ENCODE assay signal across 7 cellular contexts in the genomic region with DNA sequence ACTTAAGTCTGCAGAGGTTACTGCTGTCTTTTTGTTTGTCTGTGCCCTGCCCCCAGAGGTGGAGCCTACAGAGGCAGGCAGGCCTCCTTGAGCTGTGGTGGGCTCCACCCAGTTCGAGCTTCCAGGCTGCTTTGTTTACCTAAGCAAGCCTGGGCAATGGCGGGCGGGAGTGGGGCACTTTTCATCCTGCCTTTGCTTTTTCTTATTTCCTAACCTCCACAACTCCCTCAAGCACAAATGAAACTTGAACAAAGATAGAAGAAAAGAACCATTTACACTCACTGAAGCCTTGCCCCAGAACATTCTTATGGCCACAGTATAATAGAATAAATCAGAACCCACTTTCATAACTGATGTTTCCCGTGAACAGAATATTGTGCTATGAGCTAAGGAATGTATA.
DNase-seq lines count a peak whose midpoint lies in the region; ATAC-seq, FAIRE-seq and TF ChIP-seq lines count a peak whose summit lies in the region.
"Not testable (repeated sequence)": the region's sequence is repeated elsewhere in the genome, so short reads cannot be mapped to it uniquely, and the experiment has no call there.

No MANE protein-coding gene starts in this region.

- not testable (repeated sequence) for H3K79me2 ChIP-seq in DND-41 (ENCODE audit: insufficient read depth, low read length); keratinocyte (ENCODE audit: control insufficient read depth, insufficient read depth, low read length)

- not testable (repeated sequence) for H3K9ac ChIP-seq in DND-41 (ENCODE audit: low read depth, low read length); keratinocyte (ENCODE audit: control insufficient read depth, extremely low read depth, insufficient read depth, low read length)

- TF ChIP-seq CTCF in DND-41 (IDR thresholded peaks at IDR 0.05; ENCODE audit: borderline replicate concordance, extremely low read depth, low read length, poor library complexity, severe bottlenecking); MCF 10A (IDR thresholded peaks at IDR 0.05; ENCODE audit: unreplicated experiment); keratinocyte (optimal IDR thresholded peaks at IDR 0.05 in 1 of 3, IDR thresholded peaks at IDR 0.05 in 1 of 3, conservative IDR thresholded peaks at IDR 0.05 in 1 of 3; ENCODE audit: extremely low read depth in 1 of 3, insufficient read depth in 2 of 3, low read length in 3 of 3); mucosa of descending colon (IDR thresholded peaks at IDR 0.05); progenitor cell of endocrine pancreas (IDR thresholded peaks at IDR 0.05; ENCODE audit: unreplicated experiment): not testable (repeated sequence)

- H3K9me3 Mint-ChIP-seq in MCF 10A (ENCODE audit: unreplicated experiment); progenitor cell of endocrine pancreas (ENCODE audit: low read depth): not testable (repeated sequence)

- H3K4me1 ChIP-seq in DND-41 (ENCODE audit: insufficient read depth, low read length) = peaks cover 32% of the 10 kb centered on the region
- not testable (repeated sequence) for H3K4me1 ChIP-seq in keratinocyte (ENCODE audit: control insufficient read depth, extremely low read depth, insufficient read depth, low read length); mucosa of descending colon (ENCODE audit: low read depth)

- H4K20me1 ChIP-seq in DND-41 (ENCODE audit: insufficient read depth, low read length); keratinocyte (ENCODE audit: control insufficient read depth, extremely low read depth, insufficient read depth, low read length): not testable (repeated sequence)

- not testable (repeated sequence) for H3K4me3 ChIP-seq in DND-41 (ENCODE audit: low read depth in 1 of 2, low read length in 2 of 2); keratinocyte (ENCODE audit: control insufficient read depth in 2 of 3, extremely low read depth in 1 of 3, insufficient read depth in 2 of 3, low read depth in 1 of 3, low read length in 3 of 3); mucosa of descending colon

- not testable (repeated sequence) for H2AFZ ChIP-seq in DND-41 (ENCODE audit: low read depth, low read length)
- peak overlapping the region; percentile 73 for H2AFZ ChIP-seq in keratinocyte (ENCODE audit: control insufficient read depth, low read length)

- not testable (repeated sequence) for H3K36me3 ChIP-seq in DND-41 (ENCODE audit: insufficient read depth, low read length); keratinocyte (ENCODE audit: control insufficient read depth in 2 of 2, extremely low read depth in 1 of 2, insufficient read depth in 2 of 2, low read length in 2 of 2); mucosa of descending colon (ENCODE audit: low read depth)

- BruUV-seq in MCF 10A (replicated peaks; lab: Mats Ljungman, UMichigan) = not testable (repeated sequence)

- not testable (repeated sequence) for H3K9me1 ChIP-seq in keratinocyte (ENCODE audit: control insufficient read depth, extremely low read depth, insufficient read depth, low read length)

- intact Hi-C loops in MCF 10A (cut with micrococcal nuclease); mucosa of descending colon (cut with DNase I, micrococcal nuclease): not testable (repeated sequence)

- H3K4me1 Mint-ChIP-seq in MCF 10A (ENCODE audit: insufficient read depth, unreplicated experiment); progenitor cell of endocrine pancreas (ENCODE audit: low read depth): not testable (repeated sequence)

- ATAC-seq in DND-41 (ENCODE audit: insufficient read depth, low read depth); mucosa of descending colon: not testable (repeated sequence)

- H3K27ac Mint-ChIP-seq in MCF 10A (ENCODE audit: low read depth, unreplicated experiment) (peak overlapping the region; percentile 27), progenitor cell of endocrine pancreas (peak overlapping the region; percentile 19)

- H3K4me3 Mint-ChIP-seq in MCF 10A (ENCODE audit: unreplicated experiment) = peak overlapping the region; percentile 33
- peak overlapping the region; percentile 4 for H3K4me3 Mint-ChIP-seq in progenitor cell of endocrine pancreas (ENCODE audit: low read depth)

- CTCF ChIA-PET in MCF 10A (lab: Yijun Ruan, JAX) = not testable (repeated sequence)

- dilution Hi-C loops in keratinocyte (cut with MboI; ENCODE audit: extremely low pct_ligation_motif_present, low sequenced_read_pairs) = not testable (repeated sequence)

- POLR2A ChIA-PET in MCF 10A (lab: Yijun Ruan, JAX) = interaction anchor here (0.6 to 0.8 kb wide), 5 partner anchors 18 to 1890 kb away, joined by 3 to 4 read pairs (median 3); no protein-coding TSS in a partner anchor

- 0 out of 2 replicates have a peak overlapping the region, but pooled peaks have one; percentile 59 for H3K27ac ChIP-seq in DND-41 (ENCODE audit: low read length)
- H3K27ac ChIP-seq in epithelial cell of prostate = peak overlapping the region; percentile 17
- H3K27ac ChIP-seq in keratinocyte (ENCODE audit: control insufficient read depth, insufficient read depth, low read length) = not testable (repeated sequence)

- H3K36me3 Mint-ChIP-seq in MCF 10A (ENCODE audit: insufficient read depth, unreplicated experiment); progenitor cell of endocrine pancreas (ENCODE audit: insufficient read depth): not testable (repeated sequence)

- DNase-seq in DND-41; epithelial cell of prostate (ENCODE audit: low read depth, low spot score); keratinocyte (ENCODE audit: low read depth, low spot score); progenitor cell of endocrine pancreas (ENCODE audit: low spot score, unreplicated experiment): not testable (repeated sequence)
- DNase-seq in NCI-H510A treated with DMSO at 0.1 percent for 48 hours (lab: John Stamatoyannopoulos, UW) (peak; percentile 12), MCF 10A (ENCODE audit: unreplicated experiment) (peak; percentile 18), mucosa of descending colon (peak in 2 of 3 donors; percentile 10 to 31)

- not testable (repeated sequence) for H3K27me3 ChIP-seq in DND-41 (ENCODE audit: insufficient read depth, low read length, poor library complexity); keratinocyte (ENCODE audit: control insufficient read depth, extremely low read depth, insufficient read depth, low read length)

- H3K27me3 Mint-ChIP-seq in MCF 10A (ENCODE audit: insufficient read depth, unreplicated experiment) = peaks cover 13% of the 10 kb centered on the region
- H3K27me3 Mint-ChIP-seq in progenitor cell of endocrine pancreas = not testable (repeated sequence)

- not testable (repeated sequence) for FAIRE-seq in keratinocyte (lab: Jason Lieb, UNC)

- not testable (repeated sequence) for H3K4me2 ChIP-seq in DND-41 (ENCODE audit: insufficient read depth, low read length)
- peak overlapping the region; percentile 56 for H3K4me2 ChIP-seq in keratinocyte (ENCODE audit: control insufficient read depth, extremely low read depth, insufficient read depth, low read depth, low read length)

- H3K9me3 ChIP-seq in DND-41 (ENCODE audit: insufficient read depth, low read length, severe bottlenecking); keratinocyte (ENCODE audit: control insufficient read depth, low read depth, low read length); mucosa of descending colon: not testable (repeated sequence)
